Comparison of ENCODE assay signal across 1 cellular context in the genomic region with DNA sequence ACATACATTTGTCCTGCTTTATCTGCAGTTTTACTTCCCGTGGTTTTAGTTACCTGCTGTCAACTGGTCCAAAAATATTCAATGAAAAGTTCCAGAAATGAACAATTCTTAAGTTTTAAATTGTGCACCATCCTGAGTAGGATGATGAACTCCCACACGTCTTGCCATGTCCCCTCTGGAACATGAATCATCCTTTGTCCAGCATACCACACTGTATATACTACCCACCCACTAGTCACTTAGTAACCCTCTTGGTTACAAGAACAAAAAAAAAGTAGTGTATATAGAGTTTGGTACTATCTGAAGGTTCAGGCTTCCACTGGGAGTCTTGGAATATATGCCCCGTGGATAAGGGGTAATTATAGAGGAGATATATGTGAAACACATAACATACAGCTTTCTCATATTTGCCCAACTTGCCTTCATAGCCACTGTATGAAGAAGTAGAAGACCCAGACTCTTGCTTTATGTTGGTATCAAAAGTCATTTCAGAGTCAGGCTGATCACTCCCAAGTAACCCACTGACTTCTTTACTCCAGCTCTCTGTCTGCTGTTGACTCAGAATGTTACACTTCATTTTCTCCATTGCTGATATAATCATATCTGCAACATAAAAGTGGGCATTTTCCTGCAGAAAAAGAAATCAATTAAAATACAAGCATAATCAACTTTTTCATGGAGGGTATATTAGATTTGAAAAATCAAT.
TF ChIP-seq lines count a peak whose summit lies in the region.

No MANE protein-coding gene starts in this region.

TF ChIP-seq in IMR-90, 13 proteins besides CTCF, POLR2A, EP300 and RAD21 (continued from another document):
- TF ChIP-seq MAZ (IDR thresholded peaks at IDR 0.05; ENCODE audit: borderline replicate concordance, low read depth, low read length) = no peak
- no peak for TF ChIP-seq USF2 (IDR thresholded peaks at IDR 0.05; ENCODE audit: low read depth, low read length)
- no peak for TF ChIP-seq NFE2L2 (IDR thresholded peaks at IDR 0.05; ENCODE audit: low read depth, low read length)
- TF ChIP-seq SMC3 (IDR thresholded peaks at IDR 0.05; ENCODE audit: low read depth, low read length) = no peak
- no peak for TF ChIP-seq CEBPB (IDR thresholded peaks at IDR 0.05; ENCODE audit: low read depth, low read length)
